In genomic region chr11:130413383-130414106, GRCh38 we compare ENCODE assay signal across 10 cellular contexts. TPM values are rescaled to one million over a fixed set of nuclear protein-coding genes. Genes with fewer than 3 reads are reported as not detected.
A peak's percentile ranks its signal among the peaks of the same experiment; 100 is the strongest.
DNase-seq lines count a peak whose midpoint lies in the region; ATAC-seq and TF ChIP-seq lines count a peak whose summit lies in the region.
"Had no signal": no experiment of that assay in that cellular context is flagged by ENCODE, and none has a peak within 500 bp of the region (broad histone marks: within the 10 kb centered on the region; RNA-seq: fewer than 3 reads in every experiment).

No MANE protein-coding gene starts in this region.

- no peak for TF ChIP-seq CTCF in foreskin keratinocyte (conservative IDR thresholded peaks at IDR 0.05)

- H3K27me3 ChIP-seq in foreskin keratinocyte, result peaks cover 11% of the 10 kb centered on the region
- H3K27me3 ChIP-seq in thymus (ENCODE audit: control insufficient read depth, insufficient read depth), result no peaks in the 10 kb centered on the region

- no peaks in the 10 kb centered on the region for H3K27me3 Mint-ChIP-seq in activated naive CD4-positive, alpha-beta T cell treated with anti-CD3 and anti-CD28 coated beads for 36 hours (ENCODE audit: low read depth)
- H3K27me3 Mint-ChIP-seq: CD4-positive, CD25-positive, alpha-beta regulatory T cell had no signal

- 92% methylated on average over 16 of the region's 16 CpGs for WGBS in thymus

- no peak overlapping the region for H3K4me3 Mint-ChIP-seq in activated naive CD4-positive, alpha-beta T cell treated with anti-CD3 and anti-CD28 coated beads for 36 hours
- H3K4me3 Mint-ChIP-seq: CD4-positive, CD25-positive, alpha-beta regulatory T cell had no signal

- intact Hi-C loops in activated naive CD4-positive, alpha-beta T cell treated with anti-CD3 and anti-CD28 coated beads for 36 hours (cut with micrococcal nuclease), result no loop called here

- no peak overlapping the region for H3K27ac Mint-ChIP-seq in activated naive CD4-positive, alpha-beta T cell treated with anti-CD3 and anti-CD28 coated beads, Interleukin-2, amount 50 U/mL, for 72 hours
- no peak overlapping the region for H3K27ac Mint-ChIP-seq in activated naive CD4-positive, alpha-beta T cell treated with anti-CD3 and anti-CD28 coated beads for 36 hours
- H3K27ac Mint-ChIP-seq: CD4-positive, CD25-positive, alpha-beta regulatory T cell had no signal

- no peaks in the 10 kb centered on the region for H3K9me3 Mint-ChIP-seq in activated naive CD4-positive, alpha-beta T cell treated with anti-CD3 and anti-CD28 coated beads, Interleukin-2, amount 50 U/mL, for 72 hours
- H3K9me3 Mint-ChIP-seq in activated naive CD4-positive, alpha-beta T cell treated with anti-CD3 and anti-CD28 coated beads for 36 hours, result no peaks in the 10 kb centered on the region
- H3K9me3 Mint-ChIP-seq: CD4-positive, CD25-positive, alpha-beta regulatory T cell had no signal

- no peaks in the 10 kb centered on the region for H3K36me3 Mint-ChIP-seq in activated naive CD4-positive, alpha-beta T cell treated with anti-CD3 and anti-CD28 coated beads, Interleukin-2, amount 50 U/mL, for 72 hours
- H3K36me3 Mint-ChIP-seq in activated naive CD4-positive, alpha-beta T cell treated with anti-CD3 and anti-CD28 coated beads for 36 hours (ENCODE audit: low read depth), result no peaks in the 10 kb centered on the region
- H3K36me3 Mint-ChIP-seq: CD4-positive, CD25-positive, alpha-beta regulatory T cell had no signal

- H3K36me3 ChIP-seq in thymus (ENCODE audit: control insufficient read depth, insufficient read depth), result no peaks in the 10 kb centered on the region

- H3K4me1 ChIP-seq in foreskin keratinocyte (peaks cover 5% of the 10 kb centered on the region), thymus (ENCODE audit: control insufficient read depth, insufficient read depth, low read length) (no peaks in the 10 kb centered on the region)

- H3K27ac ChIP-seq in foreskin keratinocyte (peak overlapping the region; percentile 35), thymus (ENCODE audit: low read depth) (peak overlapping the region; percentile 26)

- ATAC-seq in activated naive CD4-positive, alpha-beta T cell treated with anti-CD3 and anti-CD28 coated beads, Interleukin-2, amount 50 U/mL, for 72 hours, result peak; percentile 61 to 86
- ATAC-seq in SK-N-SH treated with all-trans-retinoic acid at 6 μM for 48 hours, result peak; percentile 95
- peak; percentile 96 for ATAC-seq in foreskin keratinocyte

- DNase-seq in activated naive CD4-positive, alpha-beta T cell treated with anti-CD3 and anti-CD28 coated beads, Interleukin-2, amount 50 U/mL, for 72 hours (ENCODE audit: low spot score in 2 of 2), result no peak
- no peak for DNase-seq in activated naive CD4-positive, alpha-beta T cell treated with anti-CD3 and anti-CD28 coated beads for 36 hours
- DNase-seq in foreskin keratinocyte, result peak; percentile 89 to 95
- DNase-seq in cerebellar cortex (ENCODE audit: low spot score), result no peak
- no peak for DNase-seq in NCI-H146 treated with DMSO at 0.1 percent for 48 hours (lab: John Stamatoyannopoulos, UW; ENCODE audit: unreplicated experiment)
- no peak for DNase-seq in DMS153 treated with DMSO at 0.1 percent for 48 hours (lab: John Stamatoyannopoulos, UW; ENCODE audit: unreplicated experiment)
- DNase-seq: CD4-positive, CD25-positive, alpha-beta regulatory T cell; NCI-H82 had no signal

- CTCF ChIA-PET in activated naive CD4-positive, alpha-beta T cell treated with anti-CD3 and anti-CD28 coated beads for 36 hours (lab: Charles Lee), result no interaction called here

- H3K4me1 Mint-ChIP-seq in activated naive CD4-positive, alpha-beta T cell treated with anti-CD3 and anti-CD28 coated beads for 36 hours (ENCODE audit: low read depth), result peaks cover 2% of the 10 kb centered on the region
- H3K4me1 Mint-ChIP-seq: CD4-positive, CD25-positive, alpha-beta regulatory T cell had no signal

- no peaks in the 10 kb centered on the region for H3K9me3 ChIP-seq in thymus (ENCODE audit: control insufficient read depth)

- no peak overlapping the region for H3K4me3 ChIP-seq in thymus (ENCODE audit: low read length)

TF ChIP-seq in SK-N-SH treated with all-trans-retinoic acid at 6 μM for 48 hours, 23 proteins besides CTCF, POLR2A, EP300 and RAD21 (continues in another document):
- TF ChIP-seq ZNF8 (CRISPR knock-in tag; IDR thresholded peaks at IDR 0.05), result no peak
- no peak for TF ChIP-seq ZNF565 (CRISPR knock-in tag; conservative IDR thresholded peaks at IDR 0.05; ENCODE audit: low read depth)
- no peak for TF ChIP-seq ZC3H10 (CRISPR knock-in tag; IDR thresholded peaks at IDR 0.05)
- no peak for TF ChIP-seq OSR1 (CRISPR knock-in tag; IDR thresholded peaks at IDR 0.05)
- TF ChIP-seq CREB5 (CRISPR knock-in tag; IDR thresholded peaks at IDR 0.05; ENCODE audit: low read depth), result no peak
- TF ChIP-seq BACH2 (CRISPR knock-in tag; IDR thresholded peaks at IDR 0.05; ENCODE audit: borderline replicate concordance), result no peak
- no peak for TF ChIP-seq GLIS3 (CRISPR knock-in tag; IDR thresholded peaks at IDR 0.05)
- TF ChIP-seq TSHZ2 (CRISPR knock-in tag; IDR thresholded peaks at IDR 0.05), result no peak
- no peak for TF ChIP-seq SNAI2 (CRISPR knock-in tag; IDR thresholded peaks at IDR 0.05)
- TF ChIP-seq ARNTL (CRISPR knock-in tag; IDR thresholded peaks at IDR 0.05; ENCODE audit: borderline replicate concordance, low read depth), result no peak
- no peak for TF ChIP-seq ZNF70 (CRISPR knock-in tag; IDR thresholded peaks at IDR 0.05)
- TF ChIP-seq ZFP3 (CRISPR knock-in tag; IDR thresholded peaks at IDR 0.05), result no peak
- TF ChIP-seq CSRNP3 (CRISPR knock-in tag; IDR thresholded peaks at IDR 0.05), result no peak

RNA-seq across cellular contexts. Expression of gene ADAMTS8, which starts 14.9 kb away (rescaled TPM):
- not detected for total RNA-seq in activated naive CD4-positive, alpha-beta T cell treated with anti-CD3 and anti-CD28 coated beads, Interleukin-2, amount 50 U/mL, for 72 hours
- total RNA-seq in activated naive CD4-positive, alpha-beta T cell treated with anti-CD3 and anti-CD28 coated beads for 36 hours, result not detected
- not detected in 2 replicates for total RNA-seq in foreskin keratinocyte
- polyA plus RNA-seq in foreskin keratinocyte, result not detected in 2 replicates
- polyA plus RNA-seq in thymus, result 0.37 TPM
- total RNA-seq: CD4-positive, CD25-positive, alpha-beta regulatory T cell had no signal

RNA-seq across cellular contexts. Expression of gene ADAMTS15, which starts 34.9 kb away (rescaled TPM):
- total RNA-seq in activated naive CD4-positive, alpha-beta T cell treated with anti-CD3 and anti-CD28 coated beads, Interleukin-2, amount 50 U/mL, for 72 hours, result not detected
- not detected for total RNA-seq in activated naive CD4-positive, alpha-beta T cell treated with anti-CD3 and anti-CD28 coated beads for 36 hours
- 0.49 and 1.7 TPM in 2 replicates for total RNA-seq in foreskin keratinocyte
- polyA plus RNA-seq in foreskin keratinocyte (0.25 and 0.75 TPM in 2 replicates), thymus (2.8 TPM)
- total RNA-seq: CD4-positive, CD25-positive, alpha-beta regulatory T cell had no signal
- polyA plus RNA-seq: CD4-positive, CD25-positive, alpha-beta regulatory T cell had no signal

Comparison
In these comparisons a context has a peak if more than half of its experiments do, and no peak if none do; other contexts are left out.
1. DNase-seq: peak in foreskin keratinocyte (2 of 2); none in activated naive CD4-positive, alpha-beta T cell treated with anti-CD3 and anti-CD28 coated beads, Interleukin-2, amount 50 U/mL, for 72 hours (0 of 2), activated naive CD4-positive, alpha-beta T cell treated with anti-CD3 and anti-CD28 coated beads for 36 hours (single experiment), cerebellar cortex (single experiment), NCI-H146 treated with DMSO at 0.1 percent for 48 hours (single experiment) and DMS153 treated with DMSO at 0.1 percent for 48 hours (single experiment).
2. Peak in every context shown above with its lines, with median percentiles within 50 percentile points of each other: ATAC-seq.